ENCODE assay signal across 1 cellular context in the genomic region with DNA sequence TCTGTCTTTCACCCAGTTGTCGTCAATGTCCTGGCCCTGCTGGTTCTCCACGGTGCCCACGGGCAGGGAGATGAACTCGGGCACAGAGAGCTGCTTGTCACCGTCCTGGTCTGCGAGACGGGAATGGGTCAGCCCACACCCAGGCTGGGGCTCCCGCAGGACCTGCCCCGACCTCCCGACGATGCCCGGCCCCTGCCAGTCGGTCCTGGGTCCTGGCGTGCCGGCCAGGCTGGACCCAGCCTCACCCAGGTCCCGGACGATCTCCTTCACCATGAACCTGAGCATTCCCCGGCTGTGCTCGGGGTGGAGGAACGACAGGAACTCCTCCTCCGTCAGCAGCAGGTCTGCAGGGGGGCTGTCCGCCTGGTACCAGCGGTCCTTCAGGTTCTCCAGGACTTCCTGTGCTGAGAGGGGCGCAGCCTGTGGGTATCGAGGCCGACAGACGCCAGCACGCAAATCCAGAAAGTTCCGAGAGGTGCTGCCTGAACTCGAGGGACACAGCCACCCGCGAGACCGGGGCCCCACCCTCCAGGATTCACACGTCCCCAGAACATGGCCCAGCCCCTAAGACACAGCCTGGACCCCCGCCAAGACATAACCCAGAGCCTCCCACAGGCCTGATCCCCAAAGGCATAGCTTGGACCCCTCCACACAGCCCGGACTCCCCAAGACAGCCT.
TF ChIP-seq lines count a peak whose summit lies in the region.

No MANE protein-coding gene starts in this region.

TF ChIP-seq in GM12891, 5 proteins besides CTCF, POLR2A, EP300 and RAD21:
- TF ChIP-seq POLR2AphosphoS5 (IDR thresholded peaks at IDR 0.05; ENCODE audit: low read depth, low read length) (no peak), POU2F2 (IDR thresholded peaks at IDR 0.05; ENCODE audit: low read depth, low read length) (0 out of 2 replicates have a peak, but pooled peaks have one; percentile 18)
